21 cellular contexts compared by ENCODE assay signal in genomic region chrX:149987613-149988012, GRCh38.
A peak's percentile ranks its signal among the peaks of the same experiment; 100 is the strongest.
DNase-seq lines count a peak whose midpoint lies in the region; ATAC-seq lines count a peak whose summit lies in the region.
"Had no signal": no experiment of that assay in that cellular context is flagged by ENCODE, and none has a peak within 500 bp of the region (broad histone marks: within the 10 kb centered on the region; RNA-seq: fewer than 3 reads in every experiment).

No MANE protein-coding gene starts in this region.

- intact Hi-C loops in posterior cingulate gyrus (cut with DNase I) = no loop called here

- no peak for DNase-seq in stimulated activated naive B cell treated with anti-CD40 and anti-IgM and Interleukin-4, amounts not matched to agents 10 μg/mL and 1 μg/mL and 100 μg/mL, for 72 hours
- DNase-seq in NCI-H1048 (lab: John Stamatoyannopoulos, UW) = no peak
- no peak for DNase-seq in HPDE6-E6E7 (ENCODE audit: extremely low spot score)
- no peak for DNase-seq in posterior cingulate gyrus
- DNase-seq: effector CD4-positive, alpha-beta T cell; EL; left colon; NCI-H146; NCI-H2227 treated with DMSO at 0.1 percent for 48 hours; nephron progenitor cell; Peyer's patch; stimulated activated CD4-positive, alpha-beta T cell treated with anti-CD3 and anti-CD28 coated beads, Interleukin-4, amount 100 ng/mL, for 4 hours; substantia nigra had no signal

- H3K4me3 Mint-ChIP-seq in stimulated activated naive B cell treated with anti-CD40 and anti-IgM and Interleukin-4, amounts not matched to agents 10 μg/mL and 1 μg/mL and 100 μg/mL, for 72 hours = no peak overlapping the region
- H3K4me3 Mint-ChIP-seq: activated T-helper 1 cell treated with anti-CD3 and anti-CD28 coated beads, Interleukin-12 subunit alpha, Interleukin-12 subunit beta, Interleukin-2, Interleukin-4 antibody, amounts not matched to agents 30 ng/mL and 10 ng/mL and 1 ng/mL, durations not matched to agents 14 hours and 24 hours and 36 hours; nephron progenitor cell; WTC11 had no signal

- H3K36me3 Mint-ChIP-seq in stimulated activated naive B cell treated with anti-CD40 and anti-IgM and Interleukin-4, amounts not matched to agents 10 μg/mL and 1 μg/mL and 100 μg/mL, for 72 hours = peaks cover 0 to 3% of the 10 kb centered on the region in 2 donors
- H3K36me3 Mint-ChIP-seq: WTC11 had no signal

- ATAC-seq in GM19043 (IDR thresholded peaks at IDR 0.05; ENCODE audit: low read depth, unreplicated experiment) (peak; percentile 70), HG02678 (IDR thresholded peaks at IDR 0.05; ENCODE audit: unreplicated experiment) (peak; percentile 69), HG03342 (IDR thresholded peaks at IDR 0.05; ENCODE audit: unreplicated experiment) (peak; percentile 74)
- peak; percentile 50 to 51 for ATAC-seq in stimulated activated naive B cell treated with anti-CD40 and anti-IgM and Interleukin-4, amounts not matched to agents 10 μg/mL and 1 μg/mL and 100 μg/mL, for 72 hours (replicated peaks)
- ATAC-seq: esophagus mucosa, gastroesophageal sphincter, HepG2, left colon, WTC11 had no signal

- H3K4me1 Mint-ChIP-seq in stimulated activated naive B cell treated with anti-CD40 and anti-IgM and Interleukin-4, amounts not matched to agents 10 μg/mL and 1 μg/mL and 100 μg/mL, for 72 hours = peaks cover 0 to 6% of the 10 kb centered on the region in 2 donors
- H3K4me1 Mint-ChIP-seq: nephron progenitor cell had no signal

- no peaks in the 10 kb centered on the region for H3K27me3 Mint-ChIP-seq in stimulated activated naive B cell treated with anti-CD40 and anti-IgM and Interleukin-4, amounts not matched to agents 10 μg/mL and 1 μg/mL and 100 μg/mL, for 72 hours

- H3K9me3 Mint-ChIP-seq in stimulated activated naive B cell treated with anti-CD40 and anti-IgM and Interleukin-4, amounts not matched to agents 10 μg/mL and 1 μg/mL and 100 μg/mL, for 72 hours = no peaks in the 10 kb centered on the region
- H3K9me3 Mint-ChIP-seq: activated T-helper 1 cell treated with anti-CD3 and anti-CD28 coated beads, Interleukin-12 subunit alpha, Interleukin-12 subunit beta, Interleukin-2, Interleukin-4 antibody, amounts not matched to agents 30 ng/mL and 10 ng/mL and 1 ng/mL, durations not matched to agents 14 hours and 24 hours and 36 hours; WTC11 had no signal

- H3K27ac Mint-ChIP-seq in stimulated activated naive B cell treated with anti-CD40 and anti-IgM and Interleukin-4, amounts not matched to agents 10 μg/mL and 1 μg/mL and 100 μg/mL, for 72 hours = no peak overlapping the region
- H3K27ac Mint-ChIP-seq: activated T-helper 1 cell treated with anti-CD3 and anti-CD28 coated beads, Interleukin-12 subunit alpha, Interleukin-12 subunit beta, Interleukin-2, Interleukin-4 antibody, amounts not matched to agents 30 ng/mL and 10 ng/mL and 1 ng/mL, durations not matched to agents 14 hours and 24 hours and 36 hours; nephron progenitor cell; WTC11 had no signal
